In genomic region chr11:59204736-59205135, GRCh38 we compare ENCODE assay signal across 18 cellular contexts. TPM values are rescaled to one million over a fixed set of nuclear protein-coding genes. Genes with fewer than 3 reads are reported as not detected.
"Had no signal": no experiment of that assay in that cellular context is flagged by ENCODE, and none has a peak within 500 bp of the region (broad histone marks: within the 10 kb centered on the region; RNA-seq: fewer than 3 reads in every experiment).

No MANE protein-coding gene starts in this region.

- H3K27me3 ChIP-seq: gastrocnemius medialis, heart left ventricle had no signal

- H3K27ac ChIP-seq: gastrocnemius medialis, heart left ventricle, prostate gland had no signal

- H3K4me3 ChIP-seq: gastrocnemius medialis, heart left ventricle, mucosa of descending colon, prostate gland, smooth muscle cell had no signal

- H3K4me2 ChIP-seq: smooth muscle cell had no signal

- H3K36me3 ChIP-seq: gastrocnemius medialis, prostate gland had no signal

- DNase-seq: activated CD4-positive, alpha-beta T cell treated with anti-CD3 and anti-CD28 coated beads, Interleukin-2, amount 50 U/mL, for 1 hour; activated CD8-positive, alpha-beta memory T cell treated with anti-CD3 and anti-CD28 coated beads for 24 hours; activated naive CD4-positive, alpha-beta T cell; activated naive CD8-positive, alpha-beta T cell treated with anti-CD3 and anti-CD28 coated beads, Interleukin-2, amount 50 U/mL, for 24 hours; gastrocnemius medialis; heart left ventricle; mucosa of descending colon; naive thymus-derived CD8-positive, alpha-beta T cell; nucleus accumbens; right cardiac atrium had no signal

- H3K9me3 ChIP-seq: gastrocnemius medialis, heart left ventricle, mucosa of descending colon, prostate gland had no signal

- FAIRE-seq: islet of Langerhans had no signal

- ATAC-seq: activated CD4-positive, CD25-positive, alpha-beta regulatory T cell treated with anti-CD3 and anti-CD28 coated beads, Interleukin-2, amount 50 U/mL, for 24 hours; activated naive CD8-positive, alpha-beta T cell treated with anti-CD3 and anti-CD28 coated beads, Interleukin-2, amount 50 U/mL, for 24 hours; gastrocnemius medialis; heart left ventricle; left lobe of liver; mucosa of descending colon; naive thymus-derived CD8-positive, alpha-beta T cell; right cardiac atrium had no signal

- H3K4me1 ChIP-seq: gastrocnemius medialis, prostate gland had no signal

RNA-seq across cellular contexts. Expression of gene MPEG1, which starts 8.0 kb away (rescaled TPM):
- total RNA-seq: dermis microvascular lymphatic vessel endothelial cell, epithelial cell of proximal tubule, lung microvascular endothelial cell had no signal
